Comparison of ENCODE assay signal across 18 cellular contexts in the genomic region with DNA sequence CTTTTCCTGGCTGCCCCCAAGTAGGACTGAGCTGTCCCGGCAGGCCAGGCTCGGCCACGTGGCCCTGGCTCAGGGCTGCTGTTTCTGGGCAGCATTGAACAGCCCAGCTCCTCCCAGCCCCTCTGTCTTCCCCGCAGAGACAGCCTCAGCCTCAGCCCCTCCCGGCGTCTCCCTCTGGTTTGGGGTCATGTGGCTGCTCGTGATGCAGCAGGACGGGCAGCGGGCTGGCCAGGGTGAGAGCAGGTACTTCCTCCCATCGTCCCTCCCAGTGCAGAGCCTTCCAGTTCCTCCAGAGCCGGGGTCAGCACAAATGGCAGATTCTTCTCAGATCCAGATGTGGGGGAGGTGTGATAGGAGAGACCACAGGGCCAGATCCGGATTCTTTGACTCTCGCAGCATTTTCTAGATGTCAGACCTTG.
DNase-seq lines count a peak whose midpoint lies in the region; ATAC-seq and TF ChIP-seq lines count a peak whose summit lies in the region.
"Had no signal": no experiment of that assay in that cellular context is flagged by ENCODE, and none has a peak within 500 bp of the region (broad histone marks: within the 10 kb centered on the region; RNA-seq: fewer than 3 reads in every experiment).

No MANE protein-coding gene starts in this region.

- POLR2A ChIA-PET in WTC11 (lab: Charles Lee), result no interaction called here

- TF ChIP-seq CTCF in WTC11 (IDR thresholded peaks at IDR 0.05) (no peak), glutamatergic neuron (IDR thresholded peaks at IDR 0.05; ENCODE audit: partially characterized antibody, unreplicated experiment) (no peak), tibial artery (IDR thresholded peaks at IDR 0.05) (no peak)

- no peak for TF ChIP-seq POLR2A in GM18505 (IDR thresholded peaks at IDR 0.05; ENCODE audit: borderline replicate concordance, extremely low read depth, insufficient read depth, insufficient read length)

- 67 to 76% methylated on average over 11 to 12 of the region's 13 CpGs for WGBS in mesodermal cell (ENCODE audit: insufficient coverage in 2 of 2), 2 experiments

- intact Hi-C loops in tibial artery (cut with DNase I; ENCODE audit: low total_unique reads), result no loop called here

- no peak for DNase-seq in WTC11 (ENCODE audit: low spot score)
- DNase-seq in glutamatergic neuron, result no peak
- DNase-seq in tibial artery, result peak; percentile 69 to 82
- DNase-seq in NCI-H1105 (lab: John Stamatoyannopoulos, UW), result no peak
- DNase-seq: activated CD4-positive, CD25-positive, alpha-beta regulatory T cell treated with anti-CD3 and anti-CD28 coated beads, Interleukin-2, amount 50 U/mL, for 72 hours; activated naive CD4-positive, alpha-beta T cell treated with anti-CD3 and anti-CD28 coated beads, Interleukin-2, amount 50 U/mL, for 16 hours; cerebellar nuclear complex; DND-41; hippocampal formation; lower lobe of right lung; NCI-H146; NCI-H524 treated with DMSO at 0.1 percent for 48 hours; stimulated activated CD4-positive, alpha-beta T cell treated with anti-CD3 and anti-CD28 coated beads, Interleukin-15, amount 100 ng/mL, for 24 hours; testis had no signal

- H3K4me1 Mint-ChIP-seq in WTC11 (no peaks in the 10 kb centered on the region), glutamatergic neuron (ENCODE audit: low read depth, unreplicated experiment) (peaks cover 16% of the 10 kb centered on the region)

- no peaks in the 10 kb centered on the region for H3K27me3 ChIP-seq in tibial artery
- H3K27me3 ChIP-seq: testis had no signal

- H3K36me3 ChIP-seq in mesodermal cell (ENCODE audit: control insufficient read depth, insufficient read depth, low read length), result peaks cover 76% of the 10 kb centered on the region
- peaks cover 51 to 91% (median 74%) of the 10 kb centered on the region in 3 donors for H3K36me3 ChIP-seq in tibial artery

- H3K27ac Mint-ChIP-seq in WTC11 (no peak overlapping the region; the same call in 1 of the 2 replicates), glutamatergic neuron (ENCODE audit: unreplicated experiment) (peak overlapping the region; percentile 14)

- ATAC-seq in WTC11 (no peak), GM18505 (IDR thresholded peaks at IDR 0.05; ENCODE audit: unreplicated experiment) (no peak), GM18520 (IDR thresholded peaks at IDR 0.05; ENCODE audit: unreplicated experiment) (no peak)
- ATAC-seq: lower lobe of right lung had no signal

- H3K4me1 ChIP-seq in mesodermal cell (ENCODE audit: control insufficient read depth, insufficient read depth, low read length, poor library complexity, severe bottlenecking), result peaks cover 7% of the 10 kb centered on the region
- H3K4me1 ChIP-seq in tibial artery, result no peaks in the 10 kb centered on the region
- H3K4me1 ChIP-seq: lower lobe of right lung, testis had no signal

- no peaks in the 10 kb centered on the region for H3K27me3 Mint-ChIP-seq in WTC11 (ENCODE audit: low read depth)
- peaks cover 13% of the 10 kb centered on the region for H3K27me3 Mint-ChIP-seq in glutamatergic neuron (ENCODE audit: unreplicated experiment)

- peak overlapping the region; percentile 57 for H3K27ac ChIP-seq in mesodermal cell (ENCODE audit: low read depth, low read length, severe bottlenecking)
- no peak overlapping the region for H3K27ac ChIP-seq in tibial artery
- H3K27ac ChIP-seq: C4-2B, lower lobe of right lung, testis had no signal

- H3K9me3 ChIP-seq in mesodermal cell (ENCODE audit: control insufficient read depth, low read length) (no peaks in the 10 kb centered on the region), tibial artery (no peaks in the 10 kb centered on the region)
- H3K9me3 ChIP-seq: lower lobe of right lung, testis had no signal

- H3K36me3 Mint-ChIP-seq in WTC11 (peaks cover 22% of the 10 kb centered on the region), glutamatergic neuron (ENCODE audit: unreplicated experiment) (peaks cover under 1% of the 10 kb centered on the region)

- H3K9me3 Mint-ChIP-seq in WTC11 (no peaks in the 10 kb centered on the region), glutamatergic neuron (ENCODE audit: unreplicated experiment) (peaks cover 22% of the 10 kb centered on the region)

- CTCF ChIA-PET in WTC11 (lab: Charles Lee), result interaction anchor here (0.5 to 1.8 kb wide), 4 partner anchors 31 to 341 kb away, joined by 3 to 7 read pairs (median 6); no protein-coding TSS in a partner anchor

- H3K4me3 Mint-ChIP-seq in WTC11 (no peak overlapping the region), glutamatergic neuron (ENCODE audit: unreplicated experiment) (no peak overlapping the region)

- H3K4me3 ChIP-seq in mesodermal cell (ENCODE audit: extremely low read depth, insufficient read depth, low read length, poor library complexity, severe bottlenecking) (no peak overlapping the region), tibial artery (no peak overlapping the region)
- H3K4me3 ChIP-seq: lower lobe of right lung, testis had no signal

TF ChIP-seq in WTC11, 78 proteins besides CTCF, POLR2A, EP300 and RAD21:
- TF ChIP-seq, protein P1, sequence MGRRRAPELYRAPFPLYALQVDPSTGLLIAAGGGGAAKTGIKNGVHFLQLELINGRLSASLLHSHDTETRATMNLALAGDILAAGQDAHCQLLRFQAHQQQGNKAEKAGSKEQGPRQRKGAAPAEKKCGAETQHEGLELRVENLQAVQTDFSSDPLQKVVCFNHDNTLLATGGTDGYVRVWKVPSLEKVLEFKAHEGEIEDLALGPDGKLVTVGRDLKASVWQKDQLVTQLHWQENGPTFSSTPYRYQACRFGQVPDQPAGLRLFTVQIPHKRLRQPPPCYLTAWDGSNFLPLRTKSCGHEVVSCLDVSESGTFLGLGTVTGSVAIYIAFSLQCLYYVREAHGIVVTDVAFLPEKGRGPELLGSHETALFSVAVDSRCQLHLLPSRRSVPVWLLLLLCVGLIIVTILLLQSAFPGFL (CRISPR knock-in tag; IDR thresholded peaks at IDR 0.05; ENCODE audit: borderline replicate concordance), result no peak
- no peak for TF ChIP-seq ZNF416 (CRISPR knock-in tag; IDR thresholded peaks at IDR 0.05)
- TF ChIP-seq TEAD1 (CRISPR knock-in tag; IDR thresholded peaks at IDR 0.05), result no peak
- TF ChIP-seq, protein P2, sequence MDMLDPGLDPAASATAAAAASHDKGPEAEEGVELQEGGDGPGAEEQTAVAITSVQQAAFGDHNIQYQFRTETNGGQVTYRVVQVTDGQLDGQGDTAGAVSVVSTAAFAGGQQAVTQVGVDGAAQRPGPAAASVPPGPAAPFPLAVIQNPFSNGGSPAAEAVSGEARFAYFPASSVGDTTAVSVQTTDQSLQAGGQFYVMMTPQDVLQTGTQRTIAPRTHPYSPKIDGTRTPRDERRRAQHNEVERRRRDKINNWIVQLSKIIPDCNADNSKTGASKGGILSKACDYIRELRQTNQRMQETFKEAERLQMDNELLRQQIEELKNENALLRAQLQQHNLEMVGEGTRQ (CRISPR knock-in tag; IDR thresholded peaks at IDR 0.05), result peak; percentile 23
- TF ChIP-seq MYBL2 (CRISPR knock-in tag; IDR thresholded peaks at IDR 0.05), result no peak

Comparison
In these comparisons a context has a peak if more than half of its experiments do, and no peak if none do; other contexts are left out.
1. DNase-seq: peak in tibial artery (2 of 2); none in WTC11 (single experiment), glutamatergic neuron (single experiment) and NCI-H1105 (single experiment).